Comparison of ENCODE assay signal across 8 cellular contexts in the genomic region with DNA sequence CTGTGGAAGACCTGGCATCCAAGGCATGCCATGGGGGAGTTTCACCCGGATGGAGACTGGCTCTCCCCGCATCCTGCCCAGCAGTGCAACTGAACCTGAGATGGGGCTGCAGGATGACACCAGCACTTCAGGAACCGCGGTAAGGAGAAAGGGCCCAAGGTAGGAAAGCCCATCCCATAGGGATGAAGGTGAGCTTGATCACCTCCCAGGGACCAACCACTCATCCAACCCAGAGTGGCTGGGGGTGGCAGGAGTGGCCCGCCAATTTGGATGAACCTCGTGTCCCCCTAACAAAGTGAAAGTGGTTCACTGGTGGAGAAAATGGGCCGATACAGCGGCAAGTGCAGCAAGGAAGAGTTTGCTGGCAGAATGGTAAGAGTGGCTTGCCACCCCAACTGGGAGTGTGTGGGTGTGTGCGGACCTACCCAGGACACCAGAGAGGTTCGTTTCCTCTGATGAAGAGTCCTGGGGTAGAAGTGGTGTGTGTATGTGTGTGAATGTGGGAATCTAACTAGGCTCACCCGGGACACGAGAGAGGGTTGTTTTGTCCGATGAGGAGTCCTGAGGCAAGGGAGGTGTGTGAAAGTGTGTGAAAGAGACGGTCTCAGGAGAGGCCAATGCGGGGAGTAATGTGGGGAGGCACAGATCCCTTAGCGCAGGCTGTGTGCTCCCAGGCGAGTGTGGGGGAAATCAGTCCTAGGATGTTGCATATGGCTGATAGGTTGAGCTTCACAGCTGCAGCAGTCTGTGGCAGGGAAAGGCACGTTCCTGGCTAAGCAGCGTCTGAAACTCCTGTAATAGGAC. TPM values are rescaled to one million over a fixed set of nuclear protein-coding genes. Genes with fewer than 3 reads are reported as not detected.
DNase-seq lines count a peak whose midpoint lies in the region; FAIRE-seq and TF ChIP-seq lines count a peak whose summit lies in the region.

No MANE protein-coding gene starts in this region.

- H3K4me3 ChIP-seq in Peyer's patch (peak overlapping the region in 3 of 4 donors; percentile 3 to 49 (median 32)), fibroblast of the aortic adventitia (ENCODE audit: low read depth, low read length) (peak overlapping the region; percentile 13), parathyroid adenoma (ENCODE audit: low read depth, low read length) (no peak overlapping the region)
- H3K4me3 ChIP-seq in effector memory CD4-positive, alpha-beta T cell (ENCODE audit: insufficient read depth, low read depth, low read length, poor library complexity, severe bottlenecking): no peak overlapping the region

- H3K9me3 ChIP-seq in Peyer's patch (no peaks in the 10 kb centered on the region), parathyroid adenoma (ENCODE audit: control insufficient read depth, low read length) (no peaks in the 10 kb centered on the region)
- H3K9me3 ChIP-seq in effector memory CD4-positive, alpha-beta T cell (ENCODE audit: control insufficient read depth, low read length): no peaks in the 10 kb centered on the region

- H3K4me2 ChIP-seq in parathyroid adenoma (ENCODE audit: low read length): peak overlapping the region; percentile 73

- no peaks in the 10 kb centered on the region for H3K36me3 ChIP-seq in Peyer's patch
- H3K36me3 ChIP-seq in parathyroid adenoma (ENCODE audit: control insufficient read depth, insufficient read depth, low read length): no peaks in the 10 kb centered on the region
- H3K36me3 ChIP-seq in effector memory CD4-positive, alpha-beta T cell (ENCODE audit: control insufficient read depth, insufficient read depth, low read length): no peaks in the 10 kb centered on the region

- no peaks in the 10 kb centered on the region for H3K79me2 ChIP-seq in parathyroid adenoma

- peak overlapping the region; percentile 78 for H2AFZ ChIP-seq in parathyroid adenoma

- DNase-seq in EH (ENCODE audit: low read depth): peak; percentile 6
- peak in 1 of 3 donors; percentile 16 for DNase-seq in Peyer's patch
- DNase-seq in fibroblast of the aortic adventitia (ENCODE audit: low read depth): no peak
- DNase-seq in NCI-H2171 (lab: John Stamatoyannopoulos, UW): no peak
- DNase-seq in COLO829 (ENCODE audit: low spot score): no peak
- DNase-seq in HTR-8/SVneo (ENCODE audit: insufficient read length, low spot score): no peak
- no peak for DNase-seq in effector memory CD4-positive, alpha-beta T cell

- peak overlapping the region; percentile 45 to 74 (median 65) for H3K27ac ChIP-seq in Peyer's patch
- H3K27ac ChIP-seq in parathyroid adenoma: peak overlapping the region; percentile 55
- no peak overlapping the region for H3K27ac ChIP-seq in effector memory CD4-positive, alpha-beta T cell (ENCODE audit: insufficient read depth, low read length, poor library complexity, severe bottlenecking)

- TF ChIP-seq POLR2A in Peyer's patch (IDR thresholded peaks at IDR 0.05): no peak

- TF ChIP-seq CTCF in Peyer's patch (IDR thresholded peaks at IDR 0.05) (no peak), fibroblast of the aortic adventitia (IDR thresholded peaks at IDR 0.05; ENCODE audit: insufficient read depth, low read length) (no peak), parathyroid adenoma (IDR thresholded peaks at IDR 0.05) (no peak)

- FAIRE-seq in HTR-8/SVneo (lab: Jason Lieb, UNC): no peak

- H3K9ac ChIP-seq in parathyroid adenoma: no peak overlapping the region

- peaks cover 0 to 23% (median 5%) of the 10 kb centered on the region in 4 donors for H3K4me1 ChIP-seq in Peyer's patch
- H3K4me1 ChIP-seq in parathyroid adenoma: peaks cover 21% of the 10 kb centered on the region
- H3K4me1 ChIP-seq in effector memory CD4-positive, alpha-beta T cell (ENCODE audit: control insufficient read depth, insufficient read depth, low read length, poor library complexity, severe bottlenecking): peaks cover 15% of the 10 kb centered on the region

- H3K27me3 ChIP-seq in Peyer's patch (no peaks in the 10 kb centered on the region), parathyroid adenoma (ENCODE audit: control insufficient read depth, insufficient read depth, low read length) (no peaks in the 10 kb centered on the region)
- no peaks in the 10 kb centered on the region for H3K27me3 ChIP-seq in effector memory CD4-positive, alpha-beta T cell (replicated peaks; ENCODE audit: control insufficient read depth, insufficient read depth, low read length, poor library complexity, severe bottlenecking)

RNA-seq across cellular contexts. Expression of a gene that starts 22.6 kb away (rescaled TPM):
- total RNA-seq in Peyer's patch: not detected
- not detected in 2 replicates for total RNA-seq in fibroblast of the aortic adventitia (ENCODE audit: low replicate concordance)

Comparison
In these comparisons a context has a peak if more than half of its experiments do, and no peak if none do; other contexts are left out.
1. H3K4me3 ChIP-seq: peak in Peyer's patch (3 of 4) and fibroblast of the aortic adventitia (single experiment); none in parathyroid adenoma (single experiment) and effector memory CD4-positive, alpha-beta T cell (single experiment).